10 cellular contexts compared by ENCODE assay signal in the genomic region with DNA sequence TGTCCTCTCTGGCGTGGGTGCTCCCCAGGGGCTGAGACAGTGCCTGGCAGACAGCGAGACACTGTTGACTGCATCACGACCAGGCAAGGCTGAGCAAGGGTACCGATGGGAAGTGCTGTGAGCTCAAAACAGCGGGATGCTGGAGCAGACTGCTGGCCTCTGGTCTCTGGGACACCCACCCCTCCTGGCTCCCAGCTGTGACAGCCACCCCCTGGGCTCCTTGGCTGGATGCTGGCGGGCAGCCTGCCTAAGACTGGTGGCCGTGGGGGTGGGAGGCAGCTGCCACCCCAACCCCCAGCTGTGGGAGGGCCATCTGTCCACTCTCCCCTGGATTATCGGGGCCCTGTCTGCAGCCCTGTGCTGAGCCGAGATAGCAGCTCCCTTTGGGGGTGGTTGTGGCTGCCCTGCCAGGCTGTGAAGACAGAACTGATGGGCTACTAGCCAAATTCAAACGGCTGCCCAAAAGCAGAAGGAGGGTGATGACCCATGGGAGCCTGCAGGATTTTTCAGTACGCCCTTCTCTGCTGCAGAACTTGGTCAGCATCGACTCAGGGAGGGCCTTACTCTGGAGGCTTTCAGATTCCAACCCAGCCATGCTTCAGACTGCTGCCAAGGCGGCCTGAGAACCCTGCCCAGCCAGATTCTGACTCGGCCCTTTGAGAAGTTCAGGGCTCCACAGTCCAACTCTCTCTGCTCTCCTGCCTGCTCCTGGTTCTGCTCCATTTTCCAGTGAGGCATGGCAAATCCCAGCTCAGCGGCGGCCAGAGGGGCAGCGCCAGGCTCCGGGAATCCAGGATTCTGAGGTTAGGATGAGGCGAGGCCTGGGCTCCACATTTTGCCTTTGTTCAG.
DNase-seq lines count a peak whose midpoint lies in the region; ATAC-seq and TF ChIP-seq lines count a peak whose summit lies in the region.
"Had no signal": no experiment of that assay in that cellular context is flagged by ENCODE, and none has a peak within 500 bp of the region (broad histone marks: within the 10 kb centered on the region; RNA-seq: fewer than 3 reads in every experiment).

No MANE protein-coding gene starts in this region.

- H3K4me3 Mint-ChIP-seq in mesothelial cell of epicardium = no peak overlapping the region
- H3K4me3 Mint-ChIP-seq: activated CD8-positive, alpha-beta T cell treated with anti-CD3 and anti-CD28 coated beads, Interleukin-2, amount 10 ng/mL, durations not matched to agents 7 days and 5 days had no signal

- H3K27me3 Mint-ChIP-seq in mesothelial cell of epicardium (ENCODE audit: low read depth) = no peaks in the 10 kb centered on the region

- H3K4me1 ChIP-seq in upper lobe of right lung = peaks cover 29% of the 10 kb centered on the region

- DNase-seq in MV-4-11 (lab: John Stamatoyannopoulos, UW) = peak; percentile 27
- peak; percentile 96 to 99 for DNase-seq in erythroblast (lab: John Stamatoyannopoulos, UW)
- DNase-seq in mesothelial cell of epicardium (ENCODE audit: low spot score in 2 of 2, unreplicated experiment in 2 of 2) = no peak
- DNase-seq in upper lobe of right lung = no peak
- DNase-seq in NAMALWA (ENCODE audit: low spot score) = no peak
- no peak for DNase-seq in central memory CD4-positive, alpha-beta T cell
- DNase-seq: activated CD8-positive, alpha-beta T cell treated with anti-CD3 and anti-CD28 coated beads, Interleukin-2, amount 10 ng/mL, durations not matched to agents 7 days and 5 days; KBM-7 had no signal

- TF ChIP-seq CTCF in mesothelial cell of epicardium (IDR thresholded peaks at IDR 0.05; ENCODE audit: unreplicated experiment) (no peak), upper lobe of right lung (IDR thresholded peaks at IDR 0.05) (no peak)

- H3K9me3 ChIP-seq in upper lobe of right lung = no peaks in the 10 kb centered on the region

- H3K36me3 Mint-ChIP-seq in mesothelial cell of epicardium = peaks cover 4% of the 10 kb centered on the region

- ATAC-seq in upper lobe of right lung (peak; percentile 16), HG03432 (IDR thresholded peaks at IDR 0.05; ENCODE audit: unreplicated experiment) (no peak)
- ATAC-seq: activated CD8-positive, alpha-beta T cell treated with anti-CD3 and anti-CD28 coated beads, Interleukin-2, amount 10 ng/mL, durations not matched to agents 7 days and 5 days; GM12878 had no signal

- H3K27ac ChIP-seq in upper lobe of right lung = peak overlapping the region; percentile 58

- H3K4me3 ChIP-seq in upper lobe of right lung = no peak overlapping the region
- H3K4me3 ChIP-seq: GM12878 had no signal

- intact Hi-C loops in upper lobe of right lung (cut with DNase I) = no loop called here

- H3K9me3 Mint-ChIP-seq in mesothelial cell of epicardium = no peaks in the 10 kb centered on the region

- H3K27ac Mint-ChIP-seq in mesothelial cell of epicardium = peak overlapping the region; percentile 25
- H3K27ac Mint-ChIP-seq: activated CD8-positive, alpha-beta T cell treated with anti-CD3 and anti-CD28 coated beads, Interleukin-2, amount 10 ng/mL, durations not matched to agents 7 days and 5 days had no signal

- H3K27me3 ChIP-seq in upper lobe of right lung = no peaks in the 10 kb centered on the region

- peak; percentile 93 for TF ChIP-seq POLR2A in erythroblast (IDR thresholded peaks at IDR 0.05; ENCODE audit: low read length)

- H3K36me3 ChIP-seq in upper lobe of right lung = peaks cover 25% of the 10 kb centered on the region

- H3K4me1 Mint-ChIP-seq in mesothelial cell of epicardium = peaks cover 15% of the 10 kb centered on the region

Comparison
In these comparisons a context has a peak if more than half of its experiments do, and no peak if none do; other contexts are left out.
1. DNase-seq: peak in MV-4-11 (single experiment) and erythroblast (2 of 2); none in mesothelial cell of epicardium (0 of 2), upper lobe of right lung (single experiment), NAMALWA (single experiment) and central memory CD4-positive, alpha-beta T cell (single experiment).